15 cellular contexts compared by ENCODE assay signal in the genomic region with DNA sequence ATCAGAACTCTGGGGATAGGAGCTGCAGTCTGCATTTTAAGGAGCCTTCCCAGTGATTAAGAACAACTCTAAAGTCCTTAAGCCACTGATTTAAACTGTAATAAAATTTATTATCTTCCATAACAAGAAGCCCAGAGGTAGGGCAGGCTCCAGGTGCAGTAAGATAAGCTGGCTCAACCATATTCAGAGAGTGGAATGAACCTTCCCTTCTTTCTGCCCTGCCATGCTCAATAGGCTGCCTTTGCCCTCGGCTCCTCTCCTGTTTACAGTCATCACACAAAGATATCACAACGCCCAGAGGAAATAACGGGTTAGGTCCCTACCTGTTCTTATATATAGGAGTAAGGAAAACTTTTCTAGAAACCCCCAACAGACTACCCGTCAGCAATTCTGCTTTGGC.
A peak's percentile ranks its signal among the peaks of the same experiment; 100 is the strongest.
DNase-seq lines count a peak whose midpoint lies in the region; ATAC-seq and TF ChIP-seq lines count a peak whose summit lies in the region.
"Had no signal": no experiment of that assay in that cellular context is flagged by ENCODE, and none has a peak within 500 bp of the region (broad histone marks: within the 10 kb centered on the region; RNA-seq: fewer than 3 reads in every experiment).

No MANE protein-coding gene starts in this region.

- no peak overlapping the region for H3K27ac Mint-ChIP-seq in activated CD8-positive, alpha-beta memory T cell treated with anti-CD3 and anti-CD28 coated beads, Interleukin-2, amount 10 ng/mL, durations not matched to agents 7 days and 5 days
- H3K27ac Mint-ChIP-seq in stimulated activated memory B cell treated with anti-CD40 and anti-IgM and Interleukin-4, amounts not matched to agents 10 μg/mL and 1 μg/mL and 100 μg/mL, for 72 hours, result peak overlapping the region; percentile 82

- no peaks in the 10 kb centered on the region for H4K20me1 ChIP-seq in OCI-LY3 (ENCODE audit: insufficient read depth, low read length)

- no peaks in the 10 kb centered on the region for H3K79me2 ChIP-seq in OCI-LY3 (ENCODE audit: low read length)

- peaks cover 9% of the 10 kb centered on the region for H3K27me3 Mint-ChIP-seq in activated CD8-positive, alpha-beta memory T cell treated with anti-CD3 and anti-CD28 coated beads, Interleukin-2, amount 10 ng/mL, durations not matched to agents 7 days and 5 days
- H3K27me3 Mint-ChIP-seq in stimulated activated memory B cell treated with anti-CD40 and anti-IgM and Interleukin-4, amounts not matched to agents 10 μg/mL and 1 μg/mL and 100 μg/mL, for 72 hours, result no peaks in the 10 kb centered on the region

- H3K4me1 ChIP-seq in OCI-LY3 (ENCODE audit: low read length) (peaks cover 49% of the 10 kb centered on the region), duodenal mucosa (ENCODE audit: control insufficient read depth in 1 of 2, insufficient read depth in 2 of 2, low read length in 2 of 2) (peaks cover 13 to 19% of the 10 kb centered on the region in 2 donors)
- H3K4me1 ChIP-seq: upper lobe of right lung had no signal

- H3K9me3 ChIP-seq in OCI-LY3 (ENCODE audit: insufficient read depth, low read length), result no peaks in the 10 kb centered on the region
- no peaks in the 10 kb centered on the region for H3K9me3 ChIP-seq in duodenal mucosa (ENCODE audit: control insufficient read depth in 1 of 2, low read length in 2 of 2)
- H3K9me3 ChIP-seq: heart left ventricle, upper lobe of right lung had no signal

- H3K9ac ChIP-seq in OCI-LY3 (ENCODE audit: low read length) (peak overlapping the region; percentile 72), duodenal mucosa (ENCODE audit: low read depth in 1 of 2, low read length in 2 of 2) (no peak overlapping the region)

- H3K4me3 Mint-ChIP-seq in activated CD8-positive, alpha-beta memory T cell treated with anti-CD3 and anti-CD28 coated beads, Interleukin-2, amount 10 ng/mL, durations not matched to agents 7 days and 5 days, result peak overlapping the region; percentile 34
- peak overlapping the region; percentile 78 for H3K4me3 Mint-ChIP-seq in stimulated activated memory B cell treated with anti-CD40 and anti-IgM and Interleukin-4, amounts not matched to agents 10 μg/mL and 1 μg/mL and 100 μg/mL, for 72 hours
- H3K4me3 Mint-ChIP-seq: brain had no signal

- peaks cover 2% of the 10 kb centered on the region for H3K9me3 Mint-ChIP-seq in activated CD8-positive, alpha-beta memory T cell treated with anti-CD3 and anti-CD28 coated beads, Interleukin-2, amount 10 ng/mL, durations not matched to agents 7 days and 5 days (ENCODE audit: low read depth)
- no peaks in the 10 kb centered on the region for H3K9me3 Mint-ChIP-seq in stimulated activated memory B cell treated with anti-CD40 and anti-IgM and Interleukin-4, amounts not matched to agents 10 μg/mL and 1 μg/mL and 100 μg/mL, for 72 hours
- H3K9me3 Mint-ChIP-seq: brain had no signal

- peaks cover 28% of the 10 kb centered on the region for H3K36me3 Mint-ChIP-seq in activated CD8-positive, alpha-beta memory T cell treated with anti-CD3 and anti-CD28 coated beads, Interleukin-2, amount 10 ng/mL, durations not matched to agents 7 days and 5 days
- peaks cover 22% of the 10 kb centered on the region for H3K36me3 Mint-ChIP-seq in stimulated activated memory B cell treated with anti-CD40 and anti-IgM and Interleukin-4, amounts not matched to agents 10 μg/mL and 1 μg/mL and 100 μg/mL, for 72 hours

- CTCF ChIA-PET in activated CD8-positive, alpha-beta memory T cell treated with anti-CD3 and anti-CD28 coated beads, Interleukin-2, amount 10 ng/mL, durations not matched to agents 7 days and 5 days (lab: Charles Lee), result no interaction called here

- no peak for TF ChIP-seq CTCF in OCI-LY3 (IDR thresholded peaks at IDR 0.05; ENCODE audit: low read depth, low read length)

- H3K27me3 ChIP-seq in OCI-LY3 (ENCODE audit: low read depth, low read length) (no peaks in the 10 kb centered on the region), duodenal mucosa (ENCODE audit: control insufficient read depth in 1 of 2, insufficient read depth in 2 of 2, low read length in 2 of 2) (no peaks in the 10 kb centered on the region)
- H3K27me3 ChIP-seq: heart left ventricle, upper lobe of right lung had no signal

- peak overlapping the region; percentile 72 for H3K4me3 ChIP-seq in OCI-LY3 (ENCODE audit: low read length)
- H3K4me3 ChIP-seq in duodenal mucosa (ENCODE audit: low read depth in 1 of 2, low read length in 2 of 2), result peak overlapping the region; percentile 44 to 51
- H3K4me3 ChIP-seq: heart left ventricle, upper lobe of right lung had no signal

- H3K4me2 ChIP-seq in OCI-LY3 (ENCODE audit: low read length), result peak overlapping the region; percentile 91

- no peak for DNase-seq in activated CD8-positive, alpha-beta memory T cell treated with anti-CD3 and anti-CD28 coated beads, Interleukin-2, amount 10 ng/mL, durations not matched to agents 7 days and 5 days
- DNase-seq in activated CD8-positive, alpha-beta memory T cell treated with anti-CD3 and anti-CD28 coated beads, Interleukin-2, amount 50 U/mL, for 48 hours, result no peak
- DNase-seq in medulla oblongata (ENCODE audit: extremely low spot score) (no peak), hippocampal formation (lab: John Stamatoyannopoulos, UW) (no peak)
- DNase-seq: ACHN; Calu3; kidney; stimulated activated CD4-positive, alpha-beta T cell treated with anti-CD3 and anti-CD28 coated beads, Interleukin-4, amount 100 ng/mL, for 24 hours; upper lobe of right lung had no signal

- H2AFZ ChIP-seq in OCI-LY3 (ENCODE audit: low read depth, low read length), result peak overlapping the region; percentile 65

- H3K36me3 ChIP-seq in OCI-LY3 (replicated peaks; ENCODE audit: low read depth, low read length) (peaks cover 28% of the 10 kb centered on the region), duodenal mucosa (ENCODE audit: control insufficient read depth in 1 of 2, insufficient read depth in 2 of 2, low read length in 2 of 2) (peaks cover 7% of the 10 kb centered on the region in 2 donors)

- H3K4me1 Mint-ChIP-seq in activated CD8-positive, alpha-beta memory T cell treated with anti-CD3 and anti-CD28 coated beads, Interleukin-2, amount 10 ng/mL, durations not matched to agents 7 days and 5 days, result peaks cover 16% of the 10 kb centered on the region
- H3K4me1 Mint-ChIP-seq in stimulated activated memory B cell treated with anti-CD40 and anti-IgM and Interleukin-4, amounts not matched to agents 10 μg/mL and 1 μg/mL and 100 μg/mL, for 72 hours, result peaks cover 16% of the 10 kb centered on the region

- ATAC-seq in activated CD8-positive, alpha-beta memory T cell treated with anti-CD3 and anti-CD28 coated beads, Interleukin-2, amount 10 ng/mL, durations not matched to agents 7 days and 5 days, result no peak
- no peak for ATAC-seq in stimulated activated memory B cell treated with anti-CD40 and anti-IgM and Interleukin-4, amounts not matched to agents 10 μg/mL and 1 μg/mL and 100 μg/mL, for 72 hours
- ATAC-seq in HG02610 (IDR thresholded peaks at IDR 0.05; ENCODE audit: unreplicated experiment), result no peak

- H3K27ac ChIP-seq in OCI-LY3 (ENCODE audit: low read length) (peak overlapping the region; percentile 83), duodenal mucosa (ENCODE audit: low read depth, low read length) (no peak overlapping the region)
- H3K27ac ChIP-seq: upper lobe of right lung had no signal
